8 cellular contexts compared by ENCODE assay signal in genomic region chr3:99817047-99817436, GRCh38. TPM values are rescaled to one million over a fixed set of nuclear protein-coding genes. Genes with fewer than 3 reads are reported as not detected.
DNase-seq lines count a peak whose midpoint lies in the region; ATAC-seq and TF ChIP-seq lines count a peak whose summit lies in the region.

No MANE protein-coding gene starts in this region.

- H2AFZ ChIP-seq in neural progenitor cell (replicated peaks) = peak overlapping the region; percentile 87

- peak overlapping the region; percentile 68 for H3K9ac ChIP-seq in neural progenitor cell

- ATAC-seq in GM21381 (IDR thresholded peaks at IDR 0.05; ENCODE audit: unreplicated experiment) = no peak
- ATAC-seq in HG03097 (IDR thresholded peaks at IDR 0.05; ENCODE audit: low FRiP score, unreplicated experiment) = no peak
- ATAC-seq in GM18519 (IDR thresholded peaks at IDR 0.05; ENCODE audit: low FRiP score, unreplicated experiment) = no peak

- H3K4me1 ChIP-seq in esophagus (ENCODE audit: control insufficient read depth in 2 of 2, insufficient read depth in 2 of 2, low read length in 1 of 2) = no peaks in the 10 kb centered on the region
- peaks cover 6% of the 10 kb centered on the region for H3K4me1 ChIP-seq in neural progenitor cell

- H3K9me3 ChIP-seq in esophagus (ENCODE audit: control insufficient read depth in 2 of 2, insufficient read depth in 1 of 2, low read depth in 1 of 2, low read length in 1 of 2) (no peaks in the 10 kb centered on the region), neural progenitor cell (ENCODE audit: low read depth) (no peaks in the 10 kb centered on the region)

- WGBS in esophagus, 2 donors = 2 to 3% methylated on average over 15 of the region's 15 CpGs

- peaks cover 13% of the 10 kb centered on the region for H3K36me3 Mint-ChIP-seq in activated CD4-positive, alpha-beta T cell treated with anti-CD3 and anti-CD28 coated beads, Interleukin-2, amount 10 ng/mL, durations not matched to agents 24 days and 14 days (ENCODE audit: low read depth)
- no peaks in the 10 kb centered on the region for H3K36me3 Mint-ChIP-seq in neural progenitor cell

- peak overlapping the region; percentile 100 for H3K4me3 Mint-ChIP-seq in activated CD4-positive, alpha-beta T cell treated with anti-CD3 and anti-CD28 coated beads, Interleukin-2, amount 10 ng/mL, durations not matched to agents 24 days and 14 days
- peak overlapping the region; percentile 95 for H3K4me3 Mint-ChIP-seq in neural progenitor cell

- TF ChIP-seq CTCF in neural progenitor cell (IDR thresholded peaks at IDR 0.05) = no peak

- H3K27me3 Mint-ChIP-seq in activated CD4-positive, alpha-beta T cell treated with anti-CD3 and anti-CD28 coated beads, Interleukin-2, amount 10 ng/mL, durations not matched to agents 24 days and 14 days = peaks cover 7% of the 10 kb centered on the region
- H3K27me3 Mint-ChIP-seq in neural progenitor cell (ENCODE audit: insufficient read depth, low read depth) = no peaks in the 10 kb centered on the region

- H4K20me1 ChIP-seq in neural progenitor cell (ENCODE audit: low read depth) = no peaks in the 10 kb centered on the region

- H3K4me3 ChIP-seq in esophagus (ENCODE audit: low read depth in 1 of 2, low read length in 2 of 2) = peak overlapping the region; percentile 72 to 87
- peak overlapping the region; percentile 61 for H3K4me3 ChIP-seq in neural progenitor cell

- H3K9me3 Mint-ChIP-seq in activated CD4-positive, alpha-beta T cell treated with anti-CD3 and anti-CD28 coated beads, Interleukin-2, amount 10 ng/mL, durations not matched to agents 24 days and 14 days = no peaks in the 10 kb centered on the region
- H3K9me3 Mint-ChIP-seq in neural progenitor cell = no peaks in the 10 kb centered on the region

- H3K27ac ChIP-seq in esophagus (ENCODE audit: low read depth in 2 of 2, low read length in 1 of 2) (peak overlapping the region; percentile 28 to 96), neural progenitor cell (no peak overlapping the region)

- intact Hi-C loops in activated CD4-positive, alpha-beta T cell treated with anti-CD3 and anti-CD28 coated beads, Interleukin-2, amount 10 ng/mL, durations not matched to agents 24 days and 14 days (cut with micrococcal nuclease) = loop anchor here (1.0 to 5.0 kb wide), 5 partner anchors 50 to 775 kb away; partner anchors contain the start of genes LNP1, TBC1D23 and TOMM70

- H3K4me2 ChIP-seq in neural progenitor cell = peak overlapping the region; percentile 92

- H3F3A ChIP-seq in neural progenitor cell (ENCODE audit: low read depth) = no peaks in the 10 kb centered on the region

- peaks cover 37% of the 10 kb centered on the region for H3K79me2 ChIP-seq in neural progenitor cell (ENCODE audit: low read depth)

- H3K4me1 Mint-ChIP-seq in activated CD4-positive, alpha-beta T cell treated with anti-CD3 and anti-CD28 coated beads, Interleukin-2, amount 10 ng/mL, durations not matched to agents 24 days and 14 days = peaks cover 31% of the 10 kb centered on the region
- peaks cover 11% of the 10 kb centered on the region for H3K4me1 Mint-ChIP-seq in neural progenitor cell

- H3K27ac Mint-ChIP-seq in activated CD4-positive, alpha-beta T cell treated with anti-CD3 and anti-CD28 coated beads, Interleukin-2, amount 10 ng/mL, durations not matched to agents 24 days and 14 days = peak overlapping the region; percentile 99
- H3K27ac Mint-ChIP-seq in neural progenitor cell = peak overlapping the region; percentile 99

- H3K36me3 ChIP-seq in esophagus (ENCODE audit: control insufficient read depth in 2 of 2, insufficient read depth in 2 of 2, low read length in 1 of 2) (no peaks in the 10 kb centered on the region), neural progenitor cell (no peaks in the 10 kb centered on the region)

- H3K27me3 ChIP-seq in esophagus (ENCODE audit: control insufficient read depth in 1 of 2, insufficient read depth in 2 of 2, low read length in 2 of 2) (no peaks in the 10 kb centered on the region), neural progenitor cell (no peaks in the 10 kb centered on the region)

- no peak for DNase-seq in activated CD4-positive, alpha-beta T cell treated with anti-CD3 and anti-CD28 coated beads, Interleukin-2, amount 10 ng/mL, durations not matched to agents 24 days and 14 days
- no peak for DNase-seq in activated CD4-positive, alpha-beta T cell treated with anti-CD3 and anti-CD28 coated beads, Interleukin-2, amount 50 U/mL, for 4 hours
- DNase-seq in SW480 (ENCODE audit: low spot score) (peak; percentile 20), neural progenitor cell (ENCODE audit: low spot score) (peak; percentile 42)

RNA-seq across cellular contexts. Expression of gene CMSS1, which starts 0.6 kb away (rescaled TPM):
- 117 and 126 TPM in 2 replicates for total RNA-seq in activated CD4-positive, alpha-beta T cell treated with anti-CD3 and anti-CD28 coated beads, Interleukin-2, amount 10 ng/mL, durations not matched to agents 24 days and 14 days
- polyA plus RNA-seq in esophagus = 10 to 100 TPM; 15.5 to 17.9 TPM
- 32.8 and 56.3 TPM in 2 replicates for total RNA-seq in neural progenitor cell (ENCODE audit: low replicate concordance)

Comparison
In these comparisons a context has a peak if more than half of its experiments do, and no peak if none do; other contexts are left out.
1. DNase-seq: peak in SW480 (single experiment) and neural progenitor cell (single experiment); none in activated CD4-positive, alpha-beta T cell treated with anti-CD3 and anti-CD28 coated beads, Interleukin-2, amount 10 ng/mL, durations not matched to agents 24 days and 14 days (single experiment) and activated CD4-positive, alpha-beta T cell treated with anti-CD3 and anti-CD28 coated beads, Interleukin-2, amount 50 U/mL, for 4 hours (0 of 2).